In genomic region chr1:206012086-206012859, GRCh38 we compare ENCODE assay signal across 1 cellular context.
TF ChIP-seq lines count a peak whose summit lies in the region.

No MANE protein-coding gene starts in this region.

TF ChIP-seq in GM23338, 12 proteins besides CTCF, POLR2A, EP300 and RAD21 (continued from another document):
- TF ChIP-seq, protein P1, sequence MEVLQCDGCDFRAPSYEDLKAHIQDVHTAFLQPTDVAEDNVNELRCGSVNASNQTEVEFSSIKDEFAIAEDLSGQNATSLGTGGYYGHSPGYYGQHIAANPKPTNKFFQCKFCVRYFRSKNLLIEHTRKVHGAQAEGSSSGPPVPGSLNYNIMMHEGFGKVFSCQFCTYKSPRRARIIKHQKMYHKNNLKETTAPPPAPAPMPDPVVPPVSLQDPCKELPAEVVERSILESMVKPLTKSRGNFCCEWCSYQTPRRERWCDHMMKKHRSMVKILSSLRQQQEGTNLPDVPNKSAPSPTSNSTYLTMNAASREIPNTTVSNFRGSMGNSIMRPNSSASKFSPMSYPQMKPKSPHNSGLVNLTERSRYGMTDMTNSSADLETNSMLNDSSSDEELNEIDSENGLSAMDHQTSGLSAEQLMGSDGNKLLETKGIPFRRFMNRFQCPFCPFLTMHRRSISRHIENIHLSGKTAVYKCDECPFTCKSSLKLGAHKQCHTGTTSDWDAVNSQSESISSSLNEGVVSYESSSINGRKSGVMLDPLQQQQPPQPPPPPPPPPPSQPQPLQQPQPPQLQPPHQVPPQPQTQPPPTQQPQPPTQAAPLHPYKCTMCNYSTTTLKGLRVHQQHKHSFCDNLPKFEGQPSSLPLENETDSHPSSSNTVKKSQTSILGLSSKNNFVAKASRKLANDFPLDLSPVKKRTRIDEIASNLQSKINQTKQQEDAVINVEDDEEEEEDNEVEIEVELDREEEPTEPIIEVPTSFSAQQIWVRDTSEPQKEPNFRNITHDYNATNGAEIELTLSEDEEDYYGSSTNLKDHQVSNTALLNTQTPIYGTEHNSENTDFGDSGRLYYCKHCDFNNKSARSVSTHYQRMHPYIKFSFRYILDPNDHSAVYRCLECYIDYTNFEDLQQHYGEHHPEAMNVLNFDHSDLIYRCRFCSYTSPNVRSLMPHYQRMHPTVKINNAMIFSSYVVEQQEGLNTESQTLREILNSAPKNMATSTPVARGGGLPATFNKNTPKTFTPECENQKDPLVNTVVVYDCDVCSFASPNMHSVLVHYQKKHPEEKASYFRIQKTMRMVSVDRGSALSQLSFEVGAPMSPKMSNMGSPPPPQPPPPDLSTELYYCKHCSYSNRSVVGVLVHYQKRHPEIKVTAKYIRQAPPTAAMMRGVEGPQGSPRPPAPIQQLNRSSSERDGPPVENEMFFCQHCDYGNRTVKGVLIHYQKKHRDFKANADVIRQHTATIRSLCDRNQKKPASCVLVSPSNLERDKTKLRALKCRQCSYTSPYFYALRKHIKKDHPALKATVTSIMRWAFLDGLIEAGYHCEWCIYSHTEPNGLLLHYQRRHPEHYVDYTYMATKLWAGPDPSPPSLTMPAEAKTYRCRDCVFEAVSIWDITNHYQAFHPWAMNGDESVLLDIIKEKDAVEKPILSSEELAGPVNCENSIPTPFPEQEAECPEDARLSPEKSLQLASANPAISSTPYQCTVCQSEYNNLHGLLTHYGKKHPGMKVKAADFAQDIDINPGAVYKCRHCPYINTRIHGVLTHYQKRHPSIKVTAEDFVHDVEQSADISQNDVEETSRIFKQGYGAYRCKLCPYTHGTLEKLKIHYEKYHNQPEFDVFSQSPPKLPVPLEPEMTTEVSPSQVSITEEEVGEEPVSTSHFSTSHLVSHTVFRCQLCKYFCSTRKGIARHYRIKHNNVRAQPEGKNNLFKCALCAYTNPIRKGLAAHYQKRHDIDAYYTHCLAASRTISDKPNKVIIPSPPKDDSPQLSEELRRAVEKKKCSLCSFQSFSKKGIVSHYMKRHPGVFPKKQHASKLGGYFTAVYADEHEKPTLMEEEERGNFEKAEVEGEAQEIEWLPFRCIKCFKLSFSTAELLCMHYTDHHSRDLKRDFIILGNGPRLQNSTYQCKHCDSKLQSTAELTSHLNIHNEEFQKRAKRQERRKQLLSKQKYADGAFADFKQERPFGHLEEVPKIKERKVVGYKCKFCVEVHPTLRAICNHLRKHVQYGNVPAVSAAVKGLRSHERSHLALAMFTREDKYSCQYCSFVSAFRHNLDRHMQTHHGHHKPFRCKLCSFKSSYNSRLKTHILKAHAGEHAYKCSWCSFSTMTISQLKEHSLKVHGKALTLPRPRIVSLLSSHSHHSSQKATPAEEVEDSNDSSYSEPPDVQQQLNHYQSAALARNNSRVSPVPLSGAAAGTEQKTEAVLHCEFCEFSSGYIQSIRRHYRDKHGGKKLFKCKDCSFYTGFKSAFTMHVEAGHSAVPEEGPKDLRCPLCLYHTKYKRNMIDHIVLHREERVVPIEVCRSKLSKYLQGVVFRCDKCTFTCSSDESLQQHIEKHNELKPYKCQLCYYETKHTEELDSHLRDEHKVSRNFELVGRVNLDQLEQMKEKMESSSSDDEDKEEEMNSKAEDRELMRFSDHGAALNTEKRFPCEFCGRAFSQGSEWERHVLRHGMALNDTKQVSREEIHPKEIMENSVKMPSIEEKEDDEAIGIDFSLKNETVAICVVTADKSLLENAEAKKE (CRISPR knock-in tag; IDR thresholded peaks at IDR 0.05): no peak
- no peak for TF ChIP-seq ZNF114 (CRISPR knock-in tag; IDR thresholded peaks at IDR 0.05)
- TF ChIP-seq, protein P2, sequence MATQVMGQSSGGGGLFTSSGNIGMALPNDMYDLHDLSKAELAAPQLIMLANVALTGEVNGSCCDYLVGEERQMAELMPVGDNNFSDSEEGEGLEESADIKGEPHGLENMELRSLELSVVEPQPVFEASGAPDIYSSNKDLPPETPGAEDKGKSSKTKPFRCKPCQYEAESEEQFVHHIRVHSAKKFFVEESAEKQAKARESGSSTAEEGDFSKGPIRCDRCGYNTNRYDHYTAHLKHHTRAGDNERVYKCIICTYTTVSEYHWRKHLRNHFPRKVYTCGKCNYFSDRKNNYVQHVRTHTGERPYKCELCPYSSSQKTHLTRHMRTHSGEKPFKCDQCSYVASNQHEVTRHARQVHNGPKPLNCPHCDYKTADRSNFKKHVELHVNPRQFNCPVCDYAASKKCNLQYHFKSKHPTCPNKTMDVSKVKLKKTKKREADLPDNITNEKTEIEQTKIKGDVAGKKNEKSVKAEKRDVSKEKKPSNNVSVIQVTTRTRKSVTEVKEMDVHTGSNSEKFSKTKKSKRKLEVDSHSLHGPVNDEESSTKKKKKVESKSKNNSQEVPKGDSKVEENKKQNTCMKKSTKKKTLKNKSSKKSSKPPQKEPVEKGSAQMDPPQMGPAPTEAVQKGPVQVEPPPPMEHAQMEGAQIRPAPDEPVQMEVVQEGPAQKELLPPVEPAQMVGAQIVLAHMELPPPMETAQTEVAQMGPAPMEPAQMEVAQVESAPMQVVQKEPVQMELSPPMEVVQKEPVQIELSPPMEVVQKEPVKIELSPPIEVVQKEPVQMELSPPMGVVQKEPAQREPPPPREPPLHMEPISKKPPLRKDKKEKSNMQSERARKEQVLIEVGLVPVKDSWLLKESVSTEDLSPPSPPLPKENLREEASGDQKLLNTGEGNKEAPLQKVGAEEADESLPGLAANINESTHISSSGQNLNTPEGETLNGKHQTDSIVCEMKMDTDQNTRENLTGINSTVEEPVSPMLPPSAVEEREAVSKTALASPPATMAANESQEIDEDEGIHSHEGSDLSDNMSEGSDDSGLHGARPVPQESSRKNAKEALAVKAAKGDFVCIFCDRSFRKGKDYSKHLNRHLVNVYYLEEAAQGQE (IDR thresholded peaks at IDR 0.05; ENCODE audit: unreplicated experiment): no peak
- TF ChIP-seq JUNB (IDR thresholded peaks at IDR 0.05; ENCODE audit: unreplicated experiment): no peak
- no peak for TF ChIP-seq CREB1 (CRISPR knock-in tag; IDR thresholded peaks at IDR 0.05; ENCODE audit: low read depth)
- no peak for TF ChIP-seq NANOG (IDR thresholded peaks at IDR 0.05; ENCODE audit: borderline replicate concordance)
- no peak for TF ChIP-seq ETS1 (IDR thresholded peaks at IDR 0.05)
